ENCODE assay signal across 9 cellular contexts in genomic region chr1:38071530-38072266, GRCh38. TPM values are rescaled to one million over a fixed set of nuclear protein-coding genes. Genes with fewer than 3 reads are reported as not detected.
DNase-seq lines count a peak whose midpoint lies in the region; ATAC-seq lines count a peak whose summit lies in the region.
"Had no signal": no experiment of that assay in that cellular context is flagged by ENCODE, and none has a peak within 500 bp of the region (broad histone marks: within the 10 kb centered on the region; RNA-seq: fewer than 3 reads in every experiment).

No MANE protein-coding gene starts in this region.

- no peaks in the 10 kb centered on the region for H3K36me3 Mint-ChIP-seq in activated naive CD8-positive, alpha-beta T cell treated with anti-CD3 and anti-CD28 coated beads, Interleukin-2, amount 10 ng/mL, durations not matched to agents 7 days and 5 days
- no peaks in the 10 kb centered on the region for H3K36me3 Mint-ChIP-seq in activated naive CD8-positive, alpha-beta T cell treated with anti-CD3 and anti-CD28 coated beads for 36 hours
- H3K36me3 Mint-ChIP-seq in stimulated activated naive B cell treated with anti-CD40 and anti-IgM and Interleukin-4, amounts not matched to agents 10 μg/mL and 1 μg/mL and 100 μg/mL, for 72 hours, result no peaks in the 10 kb centered on the region

- H3K9me3 Mint-ChIP-seq in activated naive CD8-positive, alpha-beta T cell treated with anti-CD3 and anti-CD28 coated beads, Interleukin-2, amount 10 ng/mL, durations not matched to agents 7 days and 5 days, result no peaks in the 10 kb centered on the region
- no peaks in the 10 kb centered on the region for H3K9me3 Mint-ChIP-seq in activated naive CD8-positive, alpha-beta T cell treated with anti-CD3 and anti-CD28 coated beads for 36 hours
- no peaks in the 10 kb centered on the region for H3K9me3 Mint-ChIP-seq in stimulated activated naive B cell treated with anti-CD40 and anti-IgM and Interleukin-4, amounts not matched to agents 10 μg/mL and 1 μg/mL and 100 μg/mL, for 72 hours

- no peak overlapping the region for H3K27ac Mint-ChIP-seq in activated naive CD8-positive, alpha-beta T cell treated with anti-CD3 and anti-CD28 coated beads, Interleukin-2, amount 10 ng/mL, durations not matched to agents 7 days and 5 days
- no peak overlapping the region for H3K27ac Mint-ChIP-seq in activated naive CD8-positive, alpha-beta T cell treated with anti-CD3 and anti-CD28 coated beads for 36 hours
- no peak overlapping the region for H3K27ac Mint-ChIP-seq in stimulated activated naive B cell treated with anti-CD40 and anti-IgM and Interleukin-4, amounts not matched to agents 10 μg/mL and 1 μg/mL and 100 μg/mL, for 72 hours

- no peak for DNase-seq in activated naive CD8-positive, alpha-beta T cell treated with anti-CD3 and anti-CD28 coated beads, Interleukin-2, amount 10 ng/mL, durations not matched to agents 7 days and 5 days
- DNase-seq in activated naive CD8-positive, alpha-beta T cell treated with anti-CD3 and anti-CD28 coated beads for 36 hours, result no peak
- DNase-seq in NCI-H2171 (lab: John Stamatoyannopoulos, UW), result peak; percentile 37
- DNase-seq in epidermal melanocyte (ENCODE audit: insufficient read length, low spot score), result peak; percentile 54
- DNase-seq in stimulated activated naive B cell treated with anti-CD40 and anti-IgM and Interleukin-4, amounts not matched to agents 10 μg/mL and 1 μg/mL and 100 μg/mL, for 72 hours, result no peak
- no peak for DNase-seq in NCI-H226
- DNase-seq in KG1 (lab: John Stamatoyannopoulos, UW), result no peak
- DNase-seq in NCI-H510A (lab: John Stamatoyannopoulos, UW), result no peak
- DNase-seq: hypothalamus had no signal

- peaks cover 25% of the 10 kb centered on the region for H3K27me3 Mint-ChIP-seq in activated naive CD8-positive, alpha-beta T cell treated with anti-CD3 and anti-CD28 coated beads, Interleukin-2, amount 10 ng/mL, durations not matched to agents 7 days and 5 days
- H3K27me3 Mint-ChIP-seq in activated naive CD8-positive, alpha-beta T cell treated with anti-CD3 and anti-CD28 coated beads for 36 hours, result peaks cover 52% of the 10 kb centered on the region
- peaks cover 59 to 87% of the 10 kb centered on the region in 2 donors for H3K27me3 Mint-ChIP-seq in stimulated activated naive B cell treated with anti-CD40 and anti-IgM and Interleukin-4, amounts not matched to agents 10 μg/mL and 1 μg/mL and 100 μg/mL, for 72 hours

- peak; percentile 47 for ATAC-seq in activated naive CD8-positive, alpha-beta T cell treated with anti-CD3 and anti-CD28 coated beads, Interleukin-2, amount 10 ng/mL, durations not matched to agents 7 days and 5 days (ENCODE audit: low read depth)
- peak; percentile 79 to 88 for ATAC-seq in stimulated activated naive B cell treated with anti-CD40 and anti-IgM and Interleukin-4, amounts not matched to agents 10 μg/mL and 1 μg/mL and 100 μg/mL, for 72 hours (replicated peaks)

- POLR2A ChIA-PET in activated naive CD8-positive, alpha-beta T cell treated with anti-CD3 and anti-CD28 coated beads, Interleukin-2, amount 10 ng/mL, durations not matched to agents 7 days and 5 days (lab: Charles Lee), result no interaction called here

- H3K4me3 Mint-ChIP-seq in activated naive CD8-positive, alpha-beta T cell treated with anti-CD3 and anti-CD28 coated beads, Interleukin-2, amount 10 ng/mL, durations not matched to agents 7 days and 5 days, result no peak overlapping the region
- no peak overlapping the region for H3K4me3 Mint-ChIP-seq in activated naive CD8-positive, alpha-beta T cell treated with anti-CD3 and anti-CD28 coated beads for 36 hours
- no peak overlapping the region for H3K4me3 Mint-ChIP-seq in stimulated activated naive B cell treated with anti-CD40 and anti-IgM and Interleukin-4, amounts not matched to agents 10 μg/mL and 1 μg/mL and 100 μg/mL, for 72 hours

- no peaks in the 10 kb centered on the region for H3K4me1 Mint-ChIP-seq in activated naive CD8-positive, alpha-beta T cell treated with anti-CD3 and anti-CD28 coated beads, Interleukin-2, amount 10 ng/mL, durations not matched to agents 7 days and 5 days
- no peaks in the 10 kb centered on the region for H3K4me1 Mint-ChIP-seq in activated naive CD8-positive, alpha-beta T cell treated with anti-CD3 and anti-CD28 coated beads for 36 hours
- peaks cover 10 to 23% of the 10 kb centered on the region in 2 donors for H3K4me1 Mint-ChIP-seq in stimulated activated naive B cell treated with anti-CD40 and anti-IgM and Interleukin-4, amounts not matched to agents 10 μg/mL and 1 μg/mL and 100 μg/mL, for 72 hours

RNA-seq across cellular contexts. Expression of gene POU3F1, which starts 25.1 kb away (rescaled TPM):
- under 1 TPM; 0.83 to 0.88 TPM for total RNA-seq in activated naive CD8-positive, alpha-beta T cell treated with anti-CD3 and anti-CD28 coated beads, Interleukin-2, amount 10 ng/mL, durations not matched to agents 7 days and 5 days
- under 1 TPM in 1 of 2 experiments, not detected in 1; 0.10 TPM for total RNA-seq in activated naive CD8-positive, alpha-beta T cell treated with anti-CD3 and anti-CD28 coated beads for 36 hours

RNA-seq across cellular contexts. Expression of gene UTP11, which starts 59.2 kb away (rescaled TPM):
- 10 to 100 TPM; 27.5 to 28.8 TPM for total RNA-seq in activated naive CD8-positive, alpha-beta T cell treated with anti-CD3 and anti-CD28 coated beads, Interleukin-2, amount 10 ng/mL, durations not matched to agents 7 days and 5 days
- total RNA-seq in activated naive CD8-positive, alpha-beta T cell treated with anti-CD3 and anti-CD28 coated beads for 36 hours, result 10 to 100 TPM; 83.5 to 89.2 TPM

Comparison
In these comparisons a context has a peak if more than half of its experiments do, and no peak if none do; other contexts are left out.
1. DNase-seq: peak in NCI-H2171 (single experiment) and epidermal melanocyte (single experiment); none in activated naive CD8-positive, alpha-beta T cell treated with anti-CD3 and anti-CD28 coated beads, Interleukin-2, amount 10 ng/mL, durations not matched to agents 7 days and 5 days (single experiment), activated naive CD8-positive, alpha-beta T cell treated with anti-CD3 and anti-CD28 coated beads for 36 hours (single experiment), stimulated activated naive B cell treated with anti-CD40 and anti-IgM and Interleukin-4, amounts not matched to agents 10 μg/mL and 1 μg/mL and 100 μg/mL, for 72 hours (single experiment), NCI-H226 (single experiment), KG1 (single experiment) and NCI-H510A (single experiment).